In genomic region chr1:161444725-161445124, GRCh38 we compare ENCODE assay signal across 7 cellular contexts.
DNase-seq lines count a peak whose midpoint lies in the region; ATAC-seq and TF ChIP-seq lines count a peak whose summit lies in the region.
"Not testable (repeated sequence)": the region's sequence is repeated elsewhere in the genome, so short reads cannot be mapped to it uniquely, and the experiment has no call there.

No MANE protein-coding gene starts in this region.

- H3K27ac Mint-ChIP-seq in T-helper 17 cell; memory B cell; stimulated activated naive CD8-positive, alpha-beta T cell treated with anti-CD3 and anti-CD28 coated beads, Interleukin-15, amount 100 ng/mL, for 72 hours: not testable (repeated sequence)

- H3K4me3 Mint-ChIP-seq in T-helper 17 cell; memory B cell; stimulated activated naive CD8-positive, alpha-beta T cell treated with anti-CD3 and anti-CD28 coated beads, Interleukin-15, amount 100 ng/mL, for 72 hours: not testable (repeated sequence)

- H3K36me3 Mint-ChIP-seq in T-helper 17 cell (ENCODE audit: low read depth); memory B cell: not testable (repeated sequence)

- ATAC-seq in T-helper 17 cell (peak; percentile 13), heart right ventricle (peak; percentile 21 to 64 (median 48))
- ATAC-seq in memory B cell (ENCODE audit: low read depth); stimulated activated naive CD8-positive, alpha-beta T cell treated with anti-CD3 and anti-CD28 coated beads, Interleukin-15, amount 100 ng/mL, for 72 hours: not testable (repeated sequence)

- not testable (repeated sequence) for H3K27ac ChIP-seq in ascending aorta, heart right ventricle

- H3K36me3 ChIP-seq in ascending aorta, heart right ventricle: not testable (repeated sequence)

- H3K27me3 ChIP-seq in ascending aorta: not testable (repeated sequence)
- peaks cover 4 to 12% (median 11%) of the 10 kb centered on the region in 7 donors for H3K27me3 ChIP-seq in heart right ventricle

- not testable (repeated sequence) for H3K9me3 Mint-ChIP-seq in memory B cell; stimulated activated naive CD8-positive, alpha-beta T cell treated with anti-CD3 and anti-CD28 coated beads, Interleukin-15, amount 100 ng/mL, for 72 hours

- not testable (repeated sequence) for H3K4me3 ChIP-seq in ascending aorta, heart right ventricle

- not testable (repeated sequence) for H3K4me1 Mint-ChIP-seq in T-helper 17 cell; memory B cell; stimulated activated naive CD8-positive, alpha-beta T cell treated with anti-CD3 and anti-CD28 coated beads, Interleukin-15, amount 100 ng/mL, for 72 hours

- DNase-seq in T-helper 17 cell (peak in 2 of 3 donors; percentile 21 to 26), ascending aorta (ENCODE audit: low spot score in 2 of 2) (peak; percentile 26 to 76), heart right ventricle (peak; percentile 17 to 27), memory B cell (ENCODE audit: low spot score in 2 of 2) (peak; percentile 40 to 61), posterior cingulate gyrus (peak in 8 of 10 donors; percentile 26 to 95 (median 42))
- peak; percentile 42 for DNase-seq in activated T-cell treated with anti-CD3 and anti-CD28 coated beads, Interleukin-2, amount 50 U/mL, for 1 hour
- peak; percentile 43 to 64 for DNase-seq in stimulated activated naive CD8-positive, alpha-beta T cell treated with anti-CD3 and anti-CD28 coated beads, Interleukin-15, amount 100 ng/mL, for 72 hours

- not testable (repeated sequence) for H3K27me3 Mint-ChIP-seq in T-helper 17 cell, memory B cell
- peaks cover 13% of the 10 kb centered on the region for H3K27me3 Mint-ChIP-seq in stimulated activated naive CD8-positive, alpha-beta T cell treated with anti-CD3 and anti-CD28 coated beads, Interleukin-15, amount 100 ng/mL, for 72 hours

- intact Hi-C loops in ascending aorta (cut with DNase I); heart right ventricle (cut with DNase I); posterior cingulate gyrus (cut with DNase I): not testable (repeated sequence)

- not testable (repeated sequence) for TF ChIP-seq CTCF in ascending aorta (IDR thresholded peaks at IDR 0.05); heart right ventricle (IDR thresholded peaks at IDR 0.05)

- not testable (repeated sequence) for H3K9me3 ChIP-seq in T-helper 17 cell (ENCODE audit: control insufficient read depth, low read length, poor library complexity, severe bottlenecking); ascending aorta; heart right ventricle

- not testable (repeated sequence) for H3K4me1 ChIP-seq in ascending aorta, heart right ventricle

- 75 to 79% methylated on average over 11 of the region's 18 CpGs for WGBS in heart right ventricle, 2 donors
